ENCODE assay signal across 16 cellular contexts in the genomic region with DNA sequence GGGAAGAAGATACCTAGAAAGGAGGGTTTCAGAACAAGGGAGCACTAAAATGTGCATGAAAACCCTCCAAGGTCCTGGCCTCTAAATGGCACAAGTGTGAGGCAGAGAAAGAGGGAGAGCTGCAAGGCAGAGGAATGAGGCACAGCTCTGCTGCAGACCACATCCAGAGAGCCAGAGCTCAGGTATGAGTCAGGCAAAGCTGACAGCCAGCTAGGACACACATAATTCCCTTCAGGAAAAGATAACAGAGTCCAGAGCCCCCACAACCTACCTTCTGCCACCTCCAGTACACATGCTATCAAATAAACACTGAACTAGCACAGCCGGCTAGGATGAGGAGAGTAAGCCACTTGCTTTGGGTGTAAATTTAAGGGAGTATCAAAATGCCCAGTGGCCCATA.
DNase-seq lines count a peak whose midpoint lies in the region; FAIRE-seq and TF ChIP-seq lines count a peak whose summit lies in the region.
"Had no signal": no experiment of that assay in that cellular context is flagged by ENCODE, and none has a peak within 500 bp of the region (broad histone marks: within the 10 kb centered on the region; RNA-seq: fewer than 3 reads in every experiment).

No MANE protein-coding gene starts in this region.

- H3K4me1 ChIP-seq in ACC112 (ENCODE audit: control insufficient read depth, insufficient read depth, low read length, unreplicated experiment), result peaks cover 58% of the 10 kb centered on the region

- H3K4me1 Mint-ChIP-seq in progenitor cell of endocrine pancreas (ENCODE audit: low read depth) (peaks cover 10% of the 10 kb centered on the region), endothelial cell (ENCODE audit: unreplicated experiment) (peaks cover 4% of the 10 kb centered on the region)

- H3K4me3 Mint-ChIP-seq in progenitor cell of endocrine pancreas (ENCODE audit: low read depth) (no peak overlapping the region), endothelial cell (ENCODE audit: unreplicated experiment) (no peak overlapping the region)
- H3K4me3 Mint-ChIP-seq: T-helper 17 cell had no signal

- no peaks in the 10 kb centered on the region for H3K36me3 ChIP-seq in ACC112 (ENCODE audit: insufficient read depth, low read length)
- H3K36me3 ChIP-seq: tibial nerve had no signal

- no peak overlapping the region for H3K27ac Mint-ChIP-seq in progenitor cell of endocrine pancreas
- H3K27ac Mint-ChIP-seq in endothelial cell (ENCODE audit: unreplicated experiment), result no peak overlapping the region
- H3K27ac Mint-ChIP-seq: T-helper 17 cell had no signal

- DNase-seq in HTR-8/SVneo (ENCODE audit: insufficient read length, low spot score) (peak; percentile 58), amniotic epithelial cell (ENCODE audit: low read depth) (peak; percentile 95), islet precursor cell (peak; percentile 97), progenitor cell of endocrine pancreas (ENCODE audit: low spot score, unreplicated experiment) (no peak), C1 segment of cervical spinal cord (lab: John Stamatoyannopoulos, UW) (no peak), D721Med (ENCODE audit: insufficient read length, low spot score) (no peak), endothelial cell (ENCODE audit: low spot score) (no peak)
- DNase-seq: activated CD4-positive, alpha-beta T cell treated with anti-CD3 and anti-CD28 coated beads, Interleukin-2, amount 50 U/mL, for 48 hours; activated effector memory CD4-positive, alpha-beta T cell treated with anti-CD3 and anti-CD28 coated beads, Interleukin-2, amount 50 U/mL, for 16 hours; NCI-H1930; NK-92 treated with Interleukin-12 subunit alpha and Interleukin-12 subunit beta, amount 100 ng/mL, for 24 hours; T-helper 17 cell had no signal

- FAIRE-seq in HTR-8/SVneo (lab: Jason Lieb, UNC) (peak; percentile 64), D721Med (lab: Jason Lieb, UNC) (no peak)
- FAIRE-seq: colon, K562 had no signal

- H2AFZ ChIP-seq in ACC112 (ENCODE audit: low read length, unreplicated experiment), result no peak overlapping the region

- H3K27me3 ChIP-seq in ACC112 (ENCODE audit: insufficient read depth, low read length), result no peaks in the 10 kb centered on the region
- H3K27me3 ChIP-seq: tibial nerve had no signal

- H3K79me2 ChIP-seq in ACC112 (ENCODE audit: control insufficient read depth, insufficient read depth, low read length, unreplicated experiment), result no peaks in the 10 kb centered on the region

- no peak overlapping the region for H3K4me3 ChIP-seq in ACC112 (ENCODE audit: low read depth, low read length)
- H3K4me3 ChIP-seq: K562, tibial nerve had no signal

- H3K27me3 Mint-ChIP-seq in progenitor cell of endocrine pancreas (no peaks in the 10 kb centered on the region), endothelial cell (ENCODE audit: unreplicated experiment) (no peaks in the 10 kb centered on the region)

- H3K9me3 Mint-ChIP-seq in progenitor cell of endocrine pancreas (ENCODE audit: low read depth) (no peaks in the 10 kb centered on the region), endothelial cell (ENCODE audit: unreplicated experiment) (no peaks in the 10 kb centered on the region)

- H3K27ac ChIP-seq in ACC112 (ENCODE audit: low read depth, low read length), result peak overlapping the region; percentile 45
- H3K27ac ChIP-seq: tibial nerve had no signal

- H3K36me3 Mint-ChIP-seq in progenitor cell of endocrine pancreas (ENCODE audit: insufficient read depth) (peaks cover 2% of the 10 kb centered on the region), endothelial cell (ENCODE audit: low read depth, unreplicated experiment) (no peaks in the 10 kb centered on the region)

- TF ChIP-seq CTCF in progenitor cell of endocrine pancreas (IDR thresholded peaks at IDR 0.05; ENCODE audit: unreplicated experiment) (no peak), D721Med (IDR thresholded peaks at IDR 0.05; ENCODE audit: insufficient read depth, missing control alignments) (no peak), endothelial cell (IDR thresholded peaks at IDR 0.05; ENCODE audit: unreplicated experiment) (no peak)

Comparison
In these comparisons a context has a peak if more than half of its experiments do, and no peak if none do; other contexts are left out.
1. DNase-seq: peak in HTR-8/SVneo (single experiment), amniotic epithelial cell (single experiment) and islet precursor cell (single experiment); none in progenitor cell of endocrine pancreas (single experiment), C1 segment of cervical spinal cord (0 of 14), D721Med (single experiment) and endothelial cell (single experiment).